ENCODE assay signal across 22 cellular contexts in the genomic region with DNA sequence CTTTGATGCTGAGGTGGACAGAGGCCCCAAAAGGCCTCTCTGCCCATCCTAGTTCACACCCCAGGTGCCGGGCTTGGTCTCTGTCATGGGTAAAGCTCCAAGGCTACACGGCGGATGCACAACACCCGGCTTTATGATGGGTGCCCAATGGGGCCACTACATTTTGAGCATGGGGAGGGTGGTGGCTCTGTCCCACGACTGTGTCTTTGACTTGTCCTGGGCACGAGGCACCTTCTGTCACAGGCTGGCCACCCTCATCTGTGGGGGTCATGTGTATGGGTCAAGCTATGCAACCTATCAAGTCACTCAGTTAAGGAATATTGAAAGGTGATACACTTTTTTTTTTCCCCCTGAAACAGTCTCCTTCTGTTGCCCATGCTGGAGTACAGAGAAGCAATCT.
"Had no signal": no experiment of that assay in that cellular context is flagged by ENCODE, and none has a peak within 500 bp of the region (broad histone marks: within the 10 kb centered on the region; RNA-seq: fewer than 3 reads in every experiment).

No MANE protein-coding gene starts in this region.

- H3K4me3 Mint-ChIP-seq: effector memory CD8-positive, alpha-beta T cell; immature natural killer cell; memory B cell; mesothelial cell of epicardium; naive thymus-derived CD4-positive, alpha-beta T cell; nephron; stimulated activated naive B cell treated with anti-CD40 and anti-IgM and Interleukin-4, amounts not matched to agents 10 μg/mL and 1 μg/mL and 100 μg/mL, for 72 hours; stimulated activated naive CD8-positive, alpha-beta T cell treated with anti-CD3 and anti-CD28 coated beads, Interleukin-15, Interleukin-2, amounts not matched to agents 100 ng/mL and 50 ng/mL, for 24 hours had no signal

- H3K27me3 Mint-ChIP-seq: naive thymus-derived CD4-positive, alpha-beta T cell; stimulated activated naive CD8-positive, alpha-beta T cell treated with anti-CD3 and anti-CD28 coated beads, Interleukin-15, Interleukin-2, amounts not matched to agents 100 ng/mL and 50 ng/mL, for 24 hours had no signal

- H3K4me3 ChIP-seq: lung, mucosa of descending colon, prostate gland, skin epidermis, suprapubic skin, transverse colon, upper lobe of right lung, uterus had no signal

- H3K9me3 Mint-ChIP-seq: effector memory CD8-positive, alpha-beta T cell; immature natural killer cell; memory B cell; mesothelial cell of epicardium; naive thymus-derived CD4-positive, alpha-beta T cell; nephron; stimulated activated naive B cell treated with anti-CD40 and anti-IgM and Interleukin-4, amounts not matched to agents 10 μg/mL and 1 μg/mL and 100 μg/mL, for 72 hours; stimulated activated naive CD8-positive, alpha-beta T cell treated with anti-CD3 and anti-CD28 coated beads, Interleukin-15, Interleukin-2, amounts not matched to agents 100 ng/mL and 50 ng/mL, for 24 hours had no signal

- DNase-seq: cortex of kidney; effector memory CD8-positive, alpha-beta T cell; hypothalamus; immature natural killer cell; mucosa of descending colon; naive thymus-derived CD4-positive, alpha-beta T cell; nucleus accumbens; right cardiac atrium; stimulated activated CD4-positive, alpha-beta T cell treated with anti-CD3 and anti-CD28 coated beads, Interleukin-15, amount 100 ng/mL, for 24 hours; stimulated activated CD4-positive, alpha-beta T cell treated with anti-CD3 and anti-CD28 coated beads, Interleukin-2, amount 100 ng/mL, for 48 hours; stimulated activated naive B cell treated with anti-CD40 and anti-IgM and Interleukin-4, amounts not matched to agents 10 μg/mL and 1 μg/mL and 100 μg/mL, for 72 hours; transverse colon; upper lobe of right lung; uterus had no signal

- H3K27ac Mint-ChIP-seq: effector memory CD8-positive, alpha-beta T cell; immature natural killer cell; memory B cell; mesothelial cell of epicardium; stimulated activated naive B cell treated with anti-CD40 and anti-IgM and Interleukin-4, amounts not matched to agents 10 μg/mL and 1 μg/mL and 100 μg/mL, for 72 hours; stimulated activated naive CD8-positive, alpha-beta T cell treated with anti-CD3 and anti-CD28 coated beads, Interleukin-15, Interleukin-2, amounts not matched to agents 100 ng/mL and 50 ng/mL, for 24 hours had no signal

- H3K27me3 ChIP-seq: suprapubic skin, transverse colon, upper lobe of right lung, uterus had no signal

- H3K36me3 ChIP-seq: prostate gland, suprapubic skin, transverse colon, upper lobe of right lung, uterus had no signal

- H3K9me3 ChIP-seq: mucosa of descending colon, prostate gland, suprapubic skin, transverse colon, upper lobe of right lung, uterus had no signal

- H3K4me1 ChIP-seq: prostate gland, upper lobe of right lung, uterus had no signal

- H3K36me3 Mint-ChIP-seq: immature natural killer cell; memory B cell; mesothelial cell of epicardium; stimulated activated naive B cell treated with anti-CD40 and anti-IgM and Interleukin-4, amounts not matched to agents 10 μg/mL and 1 μg/mL and 100 μg/mL, for 72 hours had no signal

- H3K27ac ChIP-seq: prostate gland, suprapubic skin, upper lobe of right lung, uterus had no signal

- ATAC-seq: effector memory CD8-positive, alpha-beta T cell; mucosa of descending colon; naive thymus-derived CD4-positive, alpha-beta T cell; right cardiac atrium; stimulated activated naive B cell treated with anti-CD40 and anti-IgM and Interleukin-4, amounts not matched to agents 10 μg/mL and 1 μg/mL and 100 μg/mL, for 72 hours; upper lobe of right lung had no signal

- H3K4me1 Mint-ChIP-seq: immature natural killer cell, memory B cell had no signal
